ENCODE assay signal across 8 cellular contexts in the genomic region with DNA sequence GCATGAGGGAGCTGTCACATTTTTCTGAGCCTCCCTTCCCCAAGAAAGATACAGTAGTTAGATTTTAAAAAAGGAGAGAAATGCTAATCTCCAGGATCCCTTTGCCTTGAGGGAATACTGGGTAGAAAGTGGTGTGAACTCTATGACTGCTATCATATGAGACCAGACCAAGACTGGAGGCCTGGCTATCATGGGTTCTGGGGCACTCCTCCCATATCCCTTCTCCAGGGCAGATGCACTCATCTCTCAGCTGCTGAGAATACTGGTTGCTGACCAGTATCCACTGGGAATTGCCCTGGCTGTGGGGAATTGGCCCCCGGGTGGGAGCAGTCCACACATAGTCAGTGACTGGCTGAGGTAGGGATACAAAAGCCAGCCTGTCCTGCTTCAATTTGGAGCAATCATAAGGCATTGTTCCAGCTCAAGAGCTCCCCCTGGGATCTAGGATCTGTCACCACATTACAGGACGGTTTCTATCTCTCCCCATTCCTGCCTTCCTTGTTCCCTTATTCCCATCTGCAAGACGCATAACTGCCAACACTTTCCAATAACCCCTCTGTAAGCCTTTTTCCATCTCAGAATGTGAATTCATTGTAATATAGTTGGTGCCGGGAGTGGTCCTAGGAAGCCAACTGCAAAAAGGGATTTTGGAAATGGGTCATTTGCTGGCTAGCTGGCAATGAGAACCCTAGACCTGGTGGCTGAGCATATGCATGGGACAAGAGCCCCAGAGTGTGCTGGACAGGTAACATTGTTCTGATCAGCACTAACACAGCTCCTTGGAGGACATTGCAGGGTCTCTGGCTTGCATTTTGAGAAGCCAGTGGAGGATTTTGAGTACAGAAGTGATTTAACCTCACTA.
DNase-seq lines count a peak whose midpoint lies in the region; ATAC-seq and TF ChIP-seq lines count a peak whose summit lies in the region.

No MANE protein-coding gene starts in this region.

- POLR2A ChIA-PET in AG04449 (lab: Yijun Ruan, JAX) = interaction anchor here (0.6 kb wide), 1 partner anchor 156 kb away, joined by 3 read pairs; no protein-coding TSS in a partner anchor

- no peak for ATAC-seq in HG03457 (IDR thresholded peaks at IDR 0.05; ENCODE audit: unreplicated experiment)

- peak; percentile 67 for TF ChIP-seq CTCF in AG04449 (IDR thresholded peaks at IDR 0.05; ENCODE audit: insufficient read depth, low read length, missing control alignments)
- peak; percentile 61 for TF ChIP-seq CTCF in GM12873 (IDR thresholded peaks at IDR 0.05; ENCODE audit: insufficient read depth, low read depth, low read length, missing control alignments)
- peak; percentile 80 for TF ChIP-seq CTCF in choroid plexus epithelial cell (conservative IDR thresholded peaks at IDR 0.05; ENCODE audit: low read depth, low read length)

- CTCF ChIA-PET in AG04449 (lab: Yijun Ruan, JAX) = interaction anchor here (0.6 to 10.9 kb wide), 17 partner anchors 9 to 545 kb away, joined by 3 to 195 read pairs (median 3); no protein-coding TSS in a partner anchor

- H3K4me3 ChIP-seq in AG04449 (ENCODE audit: low read depth, low read length) (no peak overlapping the region), choroid plexus epithelial cell (ENCODE audit: low read depth, low read length) (no peak overlapping the region)

- DNase-seq in AG04449 (ENCODE audit: low read depth, low spot score) (no peak), NCI-H774 (lab: John Stamatoyannopoulos, UW) (peak; percentile 17), choroid plexus epithelial cell (ENCODE audit: low read depth) (peak; percentile 63), medulla oblongata (ENCODE audit: extremely low spot score) (peak; percentile 49), NCI-H2029 (lab: John Stamatoyannopoulos, UW) (no peak)
- no peak for DNase-seq in stimulated activated CD8-positive, alpha-beta memory T cell treated with anti-CD3 and anti-CD28 coated beads, Interleukin-4, amount 100 ng/mL, for 48 hours

Comparison
In these comparisons a context has a peak if more than half of its experiments do, and no peak if none do; other contexts are left out.
1. DNase-seq: peak in NCI-H774 (single experiment), choroid plexus epithelial cell (single experiment) and medulla oblongata (single experiment); none in AG04449 (single experiment), stimulated activated CD8-positive, alpha-beta memory T cell treated with anti-CD3 and anti-CD28 coated beads, Interleukin-4, amount 100 ng/mL, for 48 hours (single experiment) and NCI-H2029 (single experiment).
2. Peak in every context shown above with its lines, with median percentiles within 50 percentile points of each other: CTCF ChIP-seq.